ENCODE assay signal across 22 cellular contexts in genomic region chr14:50717826-50718225, GRCh38.
"Had no signal": no experiment of that assay in that cellular context is flagged by ENCODE, and none has a peak within 500 bp of the region (broad histone marks: within the 10 kb centered on the region; RNA-seq: fewer than 3 reads in every experiment).

No MANE protein-coding gene starts in this region.

- H3K27me3 Mint-ChIP-seq: activated CD4-positive, alpha-beta memory T cell treated with anti-CD3 and anti-CD28 coated beads for 36 hours; activated T-cell treated with anti-CD3 and anti-CD28 coated beads, Interleukin-2, amount 50 U/mL, for 24 hours; stimulated activated memory B cell treated with anti-CD40 and anti-IgM and Interleukin-4, amounts not matched to agents 10 μg/mL and 1 μg/mL and 100 μg/mL, for 72 hours had no signal

- H3K9me3 Mint-ChIP-seq: activated CD4-positive, alpha-beta memory T cell treated with anti-CD3 and anti-CD28 coated beads for 36 hours; activated T-cell treated with anti-CD3 and anti-CD28 coated beads, Interleukin-2, amount 50 U/mL, for 24 hours; nephron progenitor cell; stimulated activated memory B cell treated with anti-CD40 and anti-IgM and Interleukin-4, amounts not matched to agents 10 μg/mL and 1 μg/mL and 100 μg/mL, for 72 hours had no signal

- ATAC-seq: activated CD4-positive, CD25-positive, alpha-beta regulatory T cell treated with anti-CD3 and anti-CD28 coated beads, Interleukin-2, amount 50 U/mL, for 24 hours; esophagus mucosa; left cardiac atrium; stimulated activated memory B cell treated with anti-CD40 and anti-IgM and Interleukin-4, amounts not matched to agents 10 μg/mL and 1 μg/mL and 100 μg/mL, for 72 hours had no signal

- H3K4me1 Mint-ChIP-seq: nephron progenitor cell; stimulated activated memory B cell treated with anti-CD40 and anti-IgM and Interleukin-4, amounts not matched to agents 10 μg/mL and 1 μg/mL and 100 μg/mL, for 72 hours had no signal

- H3K4me3 Mint-ChIP-seq: activated CD4-positive, alpha-beta memory T cell treated with anti-CD3 and anti-CD28 coated beads for 36 hours; activated T-cell treated with anti-CD3 and anti-CD28 coated beads, Interleukin-2, amount 50 U/mL, for 24 hours; nephron progenitor cell; stimulated activated memory B cell treated with anti-CD40 and anti-IgM and Interleukin-4, amounts not matched to agents 10 μg/mL and 1 μg/mL and 100 μg/mL, for 72 hours had no signal

- DNase-seq: activated CD4-positive, alpha-beta memory T cell treated with anti-CD3 and anti-CD28 coated beads for 36 hours; activated CD4-positive, alpha-beta T cell treated with anti-CD3 and anti-CD28 coated beads for 48 hours; activated CD8-positive, alpha-beta memory T cell treated with anti-CD3 and anti-CD28 coated beads, Interleukin-2, amount 50 U/mL, for 48 hours; activated gamma-delta T cell; activated naive CD4-positive, alpha-beta T cell treated with anti-CD3 and anti-CD28 coated beads, Interleukin-2, amount 50 U/mL, for 16 hours; activated T-cell treated with anti-CD3 and anti-CD28 coated beads, Interleukin-2, amount 50 U/mL, for 24 hours; amniotic stem cell; brain microvascular endothelial cell; foreskin fibroblast; hippocampal formation; left cardiac atrium; mammary epithelial cell; nephron progenitor cell; sigmoid colon; small intestine; stimulated activated CD4-positive, alpha-beta T cell treated with anti-CD3 and anti-CD28 coated beads, Interleukin-4, amount 100 ng/mL, for 4 hours; stimulated activated CD8-positive, alpha-beta memory T cell treated with anti-CD3 and anti-CD28 coated beads, Interleukin-4, amount 100 ng/mL, for 48 hours; stomach; tibial artery had no signal

- H3K27ac Mint-ChIP-seq: activated CD4-positive, alpha-beta memory T cell treated with anti-CD3 and anti-CD28 coated beads for 36 hours; activated T-cell treated with anti-CD3 and anti-CD28 coated beads, Interleukin-2, amount 50 U/mL, for 24 hours; nephron progenitor cell; stimulated activated memory B cell treated with anti-CD40 and anti-IgM and Interleukin-4, amounts not matched to agents 10 μg/mL and 1 μg/mL and 100 μg/mL, for 72 hours had no signal
